19 cellular contexts compared by ENCODE assay signal in genomic region chr13:56736966-56737365, GRCh38.
"Had no signal": no experiment of that assay in that cellular context is flagged by ENCODE, and none has a peak within 500 bp of the region (broad histone marks: within the 10 kb centered on the region; RNA-seq: fewer than 3 reads in every experiment).

No MANE protein-coding gene starts in this region.

- H3K27ac ChIP-seq: heart right ventricle, right atrium auricular region, sigmoid colon, skin epidermis, testis, tibial nerve, upper lobe of right lung, vagina had no signal

- H3K36me3 Mint-ChIP-seq: naive thymus-derived CD8-positive, alpha-beta T cell; stimulated activated naive B cell treated with anti-CD40 and anti-IgM and Interleukin-4, amounts not matched to agents 10 μg/mL and 1 μg/mL and 100 μg/mL, for 72 hours had no signal

- H3K36me3 ChIP-seq: heart right ventricle, right atrium auricular region, sigmoid colon, tibial nerve, upper lobe of right lung, vagina had no signal

- H3K4me3 ChIP-seq: heart right ventricle, mucosa of descending colon, right atrium auricular region, sigmoid colon, skin epidermis, tibial nerve, upper lobe of right lung, vagina had no signal

- H3K27me3 ChIP-seq: heart right ventricle, right atrium auricular region, sigmoid colon, testis, tibial nerve, upper lobe of right lung, vagina had no signal

- H3K27ac Mint-ChIP-seq: naive thymus-derived CD8-positive, alpha-beta T cell; stimulated activated naive B cell treated with anti-CD40 and anti-IgM and Interleukin-4, amounts not matched to agents 10 μg/mL and 1 μg/mL and 100 μg/mL, for 72 hours; stimulated activated naive CD8-positive, alpha-beta T cell treated with anti-CD3 and anti-CD28 coated beads, Interleukin-15, amount 100 ng/mL, for 72 hours had no signal

- ATAC-seq: heart right ventricle; left lobe of liver; mucosa of descending colon; naive thymus-derived CD8-positive, alpha-beta T cell; stimulated activated naive B cell treated with anti-CD40 and anti-IgM and Interleukin-4, amounts not matched to agents 10 μg/mL and 1 μg/mL and 100 μg/mL, for 72 hours; stimulated activated naive CD8-positive, alpha-beta T cell treated with anti-CD3 and anti-CD28 coated beads, Interleukin-15, amount 100 ng/mL, for 72 hours; upper lobe of right lung had no signal

- H3K4me1 Mint-ChIP-seq: naive thymus-derived CD8-positive, alpha-beta T cell; stimulated activated naive B cell treated with anti-CD40 and anti-IgM and Interleukin-4, amounts not matched to agents 10 μg/mL and 1 μg/mL and 100 μg/mL, for 72 hours; stimulated activated naive CD8-positive, alpha-beta T cell treated with anti-CD3 and anti-CD28 coated beads, Interleukin-15, amount 100 ng/mL, for 72 hours had no signal

- H3K27me3 Mint-ChIP-seq: naive thymus-derived CD8-positive, alpha-beta T cell; stimulated activated naive B cell treated with anti-CD40 and anti-IgM and Interleukin-4, amounts not matched to agents 10 μg/mL and 1 μg/mL and 100 μg/mL, for 72 hours; stimulated activated naive CD8-positive, alpha-beta T cell treated with anti-CD3 and anti-CD28 coated beads, Interleukin-15, amount 100 ng/mL, for 72 hours had no signal

- H3K4me1 ChIP-seq: heart right ventricle, right atrium auricular region, sigmoid colon, testis, tibial nerve, upper lobe of right lung, vagina had no signal

- H3K4me3 Mint-ChIP-seq: naive thymus-derived CD8-positive, alpha-beta T cell; stimulated activated naive B cell treated with anti-CD40 and anti-IgM and Interleukin-4, amounts not matched to agents 10 μg/mL and 1 μg/mL and 100 μg/mL, for 72 hours; stimulated activated naive CD8-positive, alpha-beta T cell treated with anti-CD3 and anti-CD28 coated beads, Interleukin-15, amount 100 ng/mL, for 72 hours had no signal

- DNase-seq: effector memory CD4-positive, alpha-beta T cell; erythroblast; heart right ventricle; hypothalamus; mucosa of descending colon; naive thymus-derived CD8-positive, alpha-beta T cell; posterior cingulate gyrus; sigmoid colon; stimulated activated CD4-positive, alpha-beta T cell treated with anti-CD3 and anti-CD28 coated beads, Interleukin-2, amount 100 ng/mL, for 24 hours; stimulated activated CD4-positive, alpha-beta T cell treated with anti-CD3 and anti-CD28 coated beads, Interleukin-4, amount 100 ng/mL, for 4 hours; stimulated activated naive B cell treated with anti-CD40 and anti-IgM and Interleukin-4, amounts not matched to agents 10 μg/mL and 1 μg/mL and 100 μg/mL, for 72 hours; stimulated activated naive CD8-positive, alpha-beta T cell treated with anti-CD3 and anti-CD28 coated beads, Interleukin-15, amount 100 ng/mL, for 72 hours; testis; upper lobe of right lung had no signal

- H3K9me3 ChIP-seq: right atrium auricular region, sigmoid colon, testis, upper lobe of right lung, vagina had no signal
